17 cellular contexts compared by ENCODE assay signal in the genomic region with DNA sequence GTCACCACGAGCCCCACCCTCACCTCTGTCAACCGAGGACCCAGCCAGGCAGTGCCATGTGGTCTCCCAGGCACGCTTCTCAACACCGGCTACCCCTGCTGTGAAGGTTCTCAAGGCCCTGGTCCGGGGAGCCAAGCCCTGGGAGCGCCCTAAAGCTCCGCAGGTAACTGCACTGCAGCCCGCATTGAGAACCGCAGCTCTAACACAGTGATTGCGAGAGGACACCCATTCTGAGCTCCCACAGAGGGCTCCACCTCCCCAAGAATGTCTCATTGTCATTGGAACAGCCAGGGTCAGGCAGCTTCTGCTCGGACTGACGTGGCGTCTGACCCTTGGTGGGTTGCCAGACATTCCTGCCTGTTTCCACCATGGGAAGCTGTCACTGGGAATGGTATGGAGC.
DNase-seq lines count a peak whose midpoint lies in the region; ATAC-seq, FAIRE-seq and TF ChIP-seq lines count a peak whose summit lies in the region.
"Had no signal": no experiment of that assay in that cellular context is flagged by ENCODE, and none has a peak within 500 bp of the region (broad histone marks: within the 10 kb centered on the region; RNA-seq: fewer than 3 reads in every experiment).

No MANE protein-coding gene starts in this region.

- ATAC-seq in HG03439 (IDR thresholded peaks at IDR 0.05; ENCODE audit: unreplicated experiment) = no peak

- FAIRE-seq in H54 (lab: Jason Lieb, UNC) = no peak
- FAIRE-seq: GM12891 had no signal

- DNase-seq in A172 (ENCODE audit: low spot score) = peak; percentile 20
- peak; percentile 32 for DNase-seq in M059J (ENCODE audit: low read depth)
- DNase-seq in dermis microvascular lymphatic vessel endothelial cell (ENCODE audit: low read depth in 2 of 2) = peak; percentile 83 to 88
- DNase-seq in mesenteric fat pad (ENCODE audit: low spot score) = peak; percentile 83
- DNase-seq in H54 (ENCODE audit: insufficient read length, low spot score) = no peak
- DNase-seq in Ammon's horn (ENCODE audit: low spot score) = no peak
- DNase-seq in NCI-H446 treated with DMSO at 0.1 percent for 48 hours (lab: John Stamatoyannopoulos, UW) = no peak
- DNase-seq: 8988T, COR-L47, DMS153, GM23248, NCI-H1930, NCI-H2171 treated with DMSO at 0.1 percent for 48 hours, NCI-H510A, SHP77 treated with DMSO at 0.1 percent for 48 hours had no signal

- TF ChIP-seq POLR2A in H54 (IDR thresholded peaks at IDR 0.05; ENCODE audit: low read depth, low read length) = no peak

Comparison
In these comparisons a context has a peak if more than half of its experiments do, and no peak if none do; other contexts are left out.
1. DNase-seq: peak in A172 (single experiment), M059J (single experiment), dermis microvascular lymphatic vessel endothelial cell (2 of 2) and mesenteric fat pad (single experiment); none in H54 (single experiment), Ammon's horn (single experiment) and NCI-H446 treated with DMSO at 0.1 percent for 48 hours (single experiment).